Comparison of ENCODE assay signal across 2 cellular contexts in the genomic region with DNA sequence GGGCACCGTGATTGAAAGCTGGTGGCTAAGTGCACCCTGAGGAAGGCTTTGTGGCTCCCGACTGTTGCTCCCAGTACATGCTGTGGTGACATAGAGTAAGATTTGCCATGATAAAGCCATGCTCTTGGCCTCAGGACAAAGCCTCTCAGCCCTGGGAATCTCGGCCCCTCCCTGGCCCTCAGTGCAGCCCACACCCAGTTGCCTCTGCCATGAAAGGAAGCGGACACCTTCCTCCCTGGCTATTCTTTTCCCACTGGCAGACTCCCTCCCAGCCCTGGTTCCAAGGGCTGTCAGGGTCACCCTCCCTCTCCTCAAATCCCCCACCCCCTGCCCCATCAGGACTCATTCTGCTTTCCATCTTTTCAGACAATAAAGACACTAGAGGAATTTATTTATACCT.
TF ChIP-seq lines count a peak whose summit lies in the region.

No MANE protein-coding gene starts in this region.

TF ChIP-seq in GM23338, 12 proteins besides CTCF, POLR2A, EP300 and RAD21 (continued from another document):
- TF ChIP-seq ZNF114 (CRISPR knock-in tag; IDR thresholded peaks at IDR 0.05) (no peak), ZNF331 (CRISPR knock-in tag; IDR thresholded peaks at IDR 0.05; ENCODE audit: low read depth) (no peak), JUNB (IDR thresholded peaks at IDR 0.05; ENCODE audit: unreplicated experiment) (no peak), EZH2 (IDR thresholded peaks at IDR 0.05; ENCODE audit: low read depth, unreplicated experiment) (no peak)

TF ChIP-seq in IMR-90, 13 proteins besides CTCF, POLR2A, EP300 and RAD21 (continued from another document):
- TF ChIP-seq NFE2L2 (IDR thresholded peaks at IDR 0.05; ENCODE audit: low read depth, low read length) (no peak), SMC3 (IDR thresholded peaks at IDR 0.05; ENCODE audit: low read depth, low read length) (no peak)
